Comparison of ENCODE assay signal across 9 cellular contexts in the genomic region with DNA sequence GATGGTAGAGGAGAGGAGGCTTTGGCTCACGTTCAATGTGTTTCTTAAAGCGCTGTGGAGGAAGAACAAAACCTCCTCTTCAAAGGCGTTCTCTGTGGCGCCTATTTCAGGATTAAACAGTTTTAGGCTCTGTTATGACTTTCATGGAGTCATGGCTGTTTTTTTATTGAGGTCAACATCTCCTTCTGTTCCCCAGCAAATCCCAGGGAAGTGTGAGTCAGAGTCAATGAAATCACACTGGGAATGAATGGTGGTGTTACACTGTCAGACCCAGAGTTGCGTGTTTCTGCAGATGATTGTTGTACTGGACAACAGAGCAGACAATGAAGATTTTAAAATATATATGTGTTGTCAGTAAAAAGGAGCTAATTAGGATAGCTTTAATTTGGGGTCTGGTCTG.
A peak's percentile ranks its signal among the peaks of the same experiment; 100 is the strongest.
DNase-seq lines count a peak whose midpoint lies in the region; ATAC-seq and TF ChIP-seq lines count a peak whose summit lies in the region.
"Had no signal": no experiment of that assay in that cellular context is flagged by ENCODE, and none has a peak within 500 bp of the region (broad histone marks: within the 10 kb centered on the region; RNA-seq: fewer than 3 reads in every experiment).

No MANE protein-coding gene starts in this region.

- H3K23ac ChIP-seq in mesendoderm (ENCODE audit: low read length) = no peak overlapping the region

- CTCF ChIA-PET in AG04450 (lab: Charles Lee) = no interaction called here

- H2BK5ac ChIP-seq in mesendoderm (ENCODE audit: low read length) = no peak overlapping the region

- no peak overlapping the region for H3K56ac ChIP-seq in mesendoderm (ENCODE audit: low read length)

- peak; percentile 62 for DNase-seq in AG04450 (ENCODE audit: low read depth, low spot score)
- peak; percentile 65 for DNase-seq in NCI-H446 treated with DMSO at 0.1 percent for 48 hours (lab: John Stamatoyannopoulos, UW)
- DNase-seq in epithelial cell of proximal tubule (ENCODE audit: low read depth) = peak; percentile 37
- DNase-seq in mesendoderm = no peak
- DNase-seq in stimulated activated CD4-positive, alpha-beta T cell treated with anti-CD3 and anti-CD28 coated beads, Interleukin-4, amount 100 ng/mL, for 24 hours = no peak
- DNase-seq: CD4-positive, CD25-positive, alpha-beta regulatory T cell had no signal

- no peak overlapping the region for H4K5ac ChIP-seq in mesendoderm (ENCODE audit: low read length)

- no peak overlapping the region for H3K18ac ChIP-seq in mesendoderm (ENCODE audit: low read length)

- H3K79me1 ChIP-seq in mesendoderm (ENCODE audit: low read length) = no peaks in the 10 kb centered on the region

- no peak overlapping the region for H2BK15ac ChIP-seq in mesendoderm (replicated peaks; ENCODE audit: low read depth)

- H3K9me3 ChIP-seq in AG04450 (ENCODE audit: control insufficient read depth, insufficient read depth, low read length) (no peaks in the 10 kb centered on the region), muscle layer of duodenum (ENCODE audit: control insufficient read depth in 1 of 2, low read length in 2 of 2) (no peaks in the 10 kb centered on the region)

- no peak overlapping the region for H3K4ac ChIP-seq in mesendoderm (ENCODE audit: low read depth, low read length)

- H3K4me3 ChIP-seq in AG04450 (ENCODE audit: low read depth, low read length) (no peak overlapping the region), epithelial cell of proximal tubule (ENCODE audit: low read depth, low read length) (no peak overlapping the region), muscle layer of duodenum (ENCODE audit: low read depth in 1 of 2, low read length in 2 of 2) (no peak overlapping the region), mesendoderm (ENCODE audit: low read length) (no peak overlapping the region)

- H3K27me3 ChIP-seq in AG04450 (ENCODE audit: control insufficient read depth, insufficient read depth, low read length) = no peaks in the 10 kb centered on the region
- H3K27me3 ChIP-seq in muscle layer of duodenum (ENCODE audit: low read depth, low read length) = no peaks in the 10 kb centered on the region
- no peaks in the 10 kb centered on the region for H3K27me3 ChIP-seq in mesendoderm (ENCODE audit: insufficient read depth, low read length, poor library complexity)

- H3K4me1 ChIP-seq in muscle layer of duodenum (ENCODE audit: control insufficient read depth in 1 of 2, insufficient read depth in 2 of 2, low read length in 2 of 2) (peaks cover 0 to 16% of the 10 kb centered on the region in 2 donors), mesendoderm (ENCODE audit: control insufficient read depth, low read depth, low read length) (peaks cover 2% of the 10 kb centered on the region)

- H2BK120ac ChIP-seq in mesendoderm (ENCODE audit: low read depth, low read length) = no peak overlapping the region

- H2AK5ac ChIP-seq in mesendoderm (ENCODE audit: low read length) = no peak overlapping the region

- no peak overlapping the region for H4K8ac ChIP-seq in mesendoderm (ENCODE audit: low read depth, low read length)

- ATAC-seq in HG02884 (IDR thresholded peaks at IDR 0.05; ENCODE audit: unreplicated experiment) (no peak), HG03175 (IDR thresholded peaks at IDR 0.05; ENCODE audit: unreplicated experiment) (no peak)

- POLR2A ChIA-PET in AG04450 (lab: Yijun Ruan, JAX) = no interaction called here

- no peaks in the 10 kb centered on the region for H3K79me2 ChIP-seq in mesendoderm (ENCODE audit: control insufficient read depth, insufficient read depth, low read length)

- no peaks in the 10 kb centered on the region for H3K36me3 ChIP-seq in muscle layer of duodenum (ENCODE audit: control insufficient read depth in 1 of 2, insufficient read depth in 2 of 2, low read length in 2 of 2)
- H3K36me3 ChIP-seq in mesendoderm (ENCODE audit: control insufficient read depth, insufficient read depth, low read length) = no peaks in the 10 kb centered on the region

- no peak for TF ChIP-seq CTCF in AG04450 (IDR thresholded peaks at IDR 0.05; ENCODE audit: low read depth, low read length)
- no peak for TF ChIP-seq CTCF in epithelial cell of proximal tubule (conservative IDR thresholded peaks at IDR 0.05; ENCODE audit: low read depth, low read length)

- H3K4me2 ChIP-seq in mesendoderm (ENCODE audit: low read length) = no peak overlapping the region

- no peak overlapping the region for H3K9ac ChIP-seq in mesendoderm (ENCODE audit: low read length)

- no CpG with 5 or more reads among the region's 5 CpGs for WGBS in mesendoderm (ENCODE audit: extremely low coverage, insufficient coverage, low lambda C conversion rate)

- peak overlapping the region; percentile 62 for H3K27ac ChIP-seq in AG04450 (ENCODE audit: low read depth, low read length)
- peak overlapping the region; percentile 61 for H3K27ac ChIP-seq in muscle layer of duodenum (ENCODE audit: low read length)
- H3K27ac ChIP-seq in mesendoderm (ENCODE audit: low read depth, low read length) = no peak overlapping the region

Comparison
In these comparisons a context has a peak if more than half of its experiments do, and no peak if none do; other contexts are left out.
1. DNase-seq: peak in AG04450 (single experiment), NCI-H446 treated with DMSO at 0.1 percent for 48 hours (single experiment) and epithelial cell of proximal tubule (single experiment); none in mesendoderm (single experiment) and stimulated activated CD4-positive, alpha-beta T cell treated with anti-CD3 and anti-CD28 coated beads, Interleukin-4, amount 100 ng/mL, for 24 hours (single experiment).